In genomic region chr14:90301580-90302181, GRCh38 we compare ENCODE assay signal across 8 cellular contexts. TPM values are rescaled to one million over a fixed set of nuclear protein-coding genes. Genes with fewer than 3 reads are reported as not detected.
DNase-seq lines count a peak whose midpoint lies in the region; ATAC-seq, FAIRE-seq and TF ChIP-seq lines count a peak whose summit lies in the region.

No MANE protein-coding gene starts in this region.

- H3K4me3 ChIP-seq in GM12864 (ENCODE audit: low read depth, low read length) = no peak overlapping the region
- no peak overlapping the region for H3K4me3 ChIP-seq in K562
- H3K4me3 ChIP-seq in keratinocyte (ENCODE audit: control insufficient read depth in 2 of 3, extremely low read depth in 1 of 3, insufficient read depth in 2 of 3, low read depth in 1 of 3, low read length in 3 of 3) = no peak overlapping the region

- no peaks in the 10 kb centered on the region for H3K9me3 ChIP-seq in K562 (replicated peaks; ENCODE audit: control insufficient read depth, insufficient read depth, low read depth, low read length)
- no peaks in the 10 kb centered on the region for H3K9me3 ChIP-seq in keratinocyte (ENCODE audit: control insufficient read depth, low read depth, low read length)

- no peak overlapping the region for H3K27ac ChIP-seq in K562 (ENCODE audit: extremely low read depth, low read depth, low read length)
- H3K27ac ChIP-seq in keratinocyte (ENCODE audit: control insufficient read depth, insufficient read depth, low read length) = no peak overlapping the region
- peak overlapping the region; percentile 99 for H3K27ac ChIP-seq in temporal lobe (ENCODE audit: low read depth, low read length)

- TF ChIP-seq RAD21 in K562 (CRISPR knock-in tag; conservative IDR thresholded peaks at IDR 0.05 in 1 of 2, IDR thresholded peaks at IDR 0.05 in 1 of 2) = peak; percentile 51 to 64

- DNase-seq in GM12864 (ENCODE audit: low read depth) (no peak), NCI-H187 treated with DMSO at 0.1 percent for 48 hours (lab: John Stamatoyannopoulos, UW) (peak; percentile 41), K562 (ENCODE audit: extremely low read depth in 1 of 4, low spot score in 3 of 4) (peak in 1 of 4 experiments; percentile 6), keratinocyte (ENCODE audit: low read depth, low spot score) (no peak)
- no peak for DNase-seq in activated CD4-positive, alpha-beta T cell treated with anti-CD3 and anti-CD28 coated beads for 4 hours

- intact Hi-C loops in K562 (cut with micrococcal nuclease) = loop anchor here (5.0 kb wide), 3 partner anchors 96 to 396 kb away; partner anchors contain the start of gene CALM1

- no TSS peak for BruUV-seq in K562 (replicated peaks; lab: Mats Ljungman, UMichigan)

- H3K4me1 ChIP-seq in K562 (replicated peaks in 1 of 2; ENCODE audit: control insufficient read depth in 2 of 2, insufficient read depth in 2 of 2, low read length in 2 of 2) (peaks cover 0 to 7% of the 10 kb centered on the region in 2 experiments; a peak in 2 of 5 replicates), keratinocyte (ENCODE audit: control insufficient read depth, extremely low read depth, insufficient read depth, low read length) (no peaks in the 10 kb centered on the region)

- no peak overlapping the region for H2AFZ ChIP-seq in K562 (ENCODE audit: low read depth, low read length)
- no peak overlapping the region for H2AFZ ChIP-seq in keratinocyte (ENCODE audit: control insufficient read depth, low read length)

- H4K20me1 ChIP-seq in K562 (replicated peaks; ENCODE audit: control insufficient read depth, insufficient read depth, low read length) = no peaks in the 10 kb centered on the region
- no peaks in the 10 kb centered on the region for H4K20me1 ChIP-seq in keratinocyte (ENCODE audit: control insufficient read depth, extremely low read depth, insufficient read depth, low read length)

- 70% methylated on average over 5 of the region's 5 CpGs for WGBS in K562 (ENCODE audit: insufficient coverage, low coverage, missing lambda C conversion rate)

- in situ Hi-C loops in K562 (cut with MboI) = no loop called here

- no peak for TF ChIP-seq EP300 in K562 (IDR thresholded peaks at IDR 0.05; ENCODE audit: low read length)

- CTCF ChIA-PET in K562 (lab: Yijun Ruan, JAX; ENCODE audit: low intra/inter-chr PET ratio) = interaction anchor here (0.6 to 1.2 kb wide), 5 partner anchors 98 to 601 kb away, joined by 3 to 4 read pairs (median 4); no protein-coding TSS in a partner anchor

- H3K9ac ChIP-seq in K562 (ENCODE audit: insufficient read depth in 1 of 2, low read depth in 2 of 2, low read length in 2 of 2) (no peak overlapping the region), keratinocyte (ENCODE audit: control insufficient read depth, extremely low read depth, insufficient read depth, low read length) (no peak overlapping the region)

- POLR2A ChIA-PET in K562 (lab: Yijun Ruan, JAX) = interaction anchor here (0.6 kb wide), 1 partner anchor 11 kb away, joined by 3 read pairs; no protein-coding TSS in a partner anchor

- TF ChIP-seq POLR2A in K562 (conservative IDR thresholded peaks at IDR 0.05) = no peak

- H3K27me3 ChIP-seq in K562 (ENCODE audit: control insufficient read depth in 2 of 2, insufficient read depth in 2 of 2, low read length in 2 of 2) (no peaks in the 10 kb centered on the region), keratinocyte (ENCODE audit: control insufficient read depth, extremely low read depth, insufficient read depth, low read length) (no peaks in the 10 kb centered on the region)

- ATAC-seq in K562 = peak; percentile 53; the same call in 2 of the 3 replicates
- no peak for ATAC-seq in HG02623 (IDR thresholded peaks at IDR 0.05; ENCODE audit: unreplicated experiment)
- ATAC-seq in HG02571 (IDR thresholded peaks at IDR 0.05; ENCODE audit: unreplicated experiment) = no peak

- dilution Hi-C loops in keratinocyte (cut with MboI; ENCODE audit: extremely low pct_ligation_motif_present, low sequenced_read_pairs) = no loop called here

- no peak for FAIRE-seq in K562 (lab: Jason Lieb, UNC)
- no peak for FAIRE-seq in keratinocyte (lab: Jason Lieb, UNC)

- H3K79me2 ChIP-seq in K562 (ENCODE audit: control insufficient read depth, insufficient read depth, low read length) (no peaks in the 10 kb centered on the region), keratinocyte (ENCODE audit: control insufficient read depth, insufficient read depth, low read length) (no peaks in the 10 kb centered on the region)

- H3K36me3 ChIP-seq in K562 (ENCODE audit: control insufficient read depth, insufficient read depth, low read length) = peaks cover 49% of the 10 kb centered on the region; the same call in 2 of the 3 replicates
- peaks cover 4 to 8% of the 10 kb centered on the region in 2 experiments for H3K36me3 ChIP-seq in keratinocyte (ENCODE audit: control insufficient read depth in 2 of 2, extremely low read depth in 1 of 2, insufficient read depth in 2 of 2, low read length in 2 of 2)

- TF ChIP-seq CTCF in GM12864 (IDR thresholded peaks at IDR 0.05; ENCODE audit: low read depth, low read length, missing control alignments) (peak; percentile 20), K562 (IDR thresholded peaks at IDR 0.05 in 2 of 3, conservative IDR thresholded peaks at IDR 0.05 in 1 of 3; ENCODE audit: insufficient read depth in 2 of 3, low read depth in 1 of 3, low read length in 3 of 3) (peak in 2 of 3 experiments; percentile 25 to 51; a peak in 2 of 6 replicates), keratinocyte (optimal IDR thresholded peaks at IDR 0.05 in 1 of 3, IDR thresholded peaks at IDR 0.05 in 1 of 3, conservative IDR thresholded peaks at IDR 0.05 in 1 of 3; ENCODE audit: extremely low read depth in 1 of 3, insufficient read depth in 2 of 3, low read length in 3 of 3) (peak in 2 of 3 experiments; percentile 51 to 56)

- no peak overlapping the region for H3K4me2 ChIP-seq in K562 (ENCODE audit: insufficient read depth, low read length)
- H3K4me2 ChIP-seq in keratinocyte (ENCODE audit: control insufficient read depth, extremely low read depth, insufficient read depth, low read depth, low read length) = no peak overlapping the region

- H3K9me1 ChIP-seq in K562 (ENCODE audit: control insufficient read depth, insufficient read depth, low read length) = no peaks in the 10 kb centered on the region
- no peaks in the 10 kb centered on the region for H3K9me1 ChIP-seq in keratinocyte (ENCODE audit: control insufficient read depth, extremely low read depth, insufficient read depth, low read length)

RNA-seq across cellular contexts. Expression of gene NRDE2, which starts 30.1 kb away (rescaled TPM):
- 55.5 and 58.1 TPM in 2 replicates for total RNA-seq in K562 (2011; cell fraction: chromatin; rRNA removed; ENCODE audit: low replicate concordance)
- total RNA-seq in K562 (2011; cell fraction: nucleolus; rRNA removed) = 29.7 and 30.1 TPM in 2 replicates
- total RNA-seq in K562 (2011; cell fraction: nucleoplasm; rRNA removed) = 29.3 and 31.1 TPM in 2 replicates
- total RNA-seq in K562 (2014; rRNA removed) (6.2 and 8.4 TPM in 2 replicates), K562 (2014; rRNA removed; fragmentation: Illumina TruSeq; extraction: Trizol) (11.0 and 11.1 TPM in 2 replicates), K562 (2015; rRNA removed; fragmentation: Illumina TruSeq; extraction: Trizol) (12.3 and 12.6 TPM in 2 replicates), K562 (2021) (14.6 and 15.0 TPM in 2 replicates), temporal lobe (14.0 TPM)
- polyA plus RNA-seq in K562 (2011; rRNA removed) (10.9 and 11.5 TPM in 2 replicates), K562 (2014; fragmentation: Illumina TruSeq; extraction: Trizol) (6.8 and 8.1 TPM in 2 replicates), K562 (2014; fragmentation: Nextera tagmentation; extraction: Ambion mirVana) (1 to 10 TPM; 3.3 to 5.7 TPM), K562 (2014; rRNA removed) (8.3 and 13.4 TPM in 2 replicates), keratinocyte (8.5 to 9.2 TPM (median 8.6 TPM) in 3 replicates)
- 5.4 and 7.1 TPM in 2 replicates for polyA plus RNA-seq in K562 (2011; cell fraction: cytosol; rRNA removed)
- 14.2 and 20.4 TPM in 2 replicates for polyA plus RNA-seq in K562 (2011; cell fraction: nucleus; rRNA removed)
- polyA plus RNA-seq in K562 (2012) = 4.6 and 5.4 TPM in 2 replicates
- 14.4 and 16.4 TPM in 2 replicates for polyA minus RNA-seq in K562 (2011; rRNA and poly(A)+ RNA removed)
- 4.9 and 7.8 TPM in 2 replicates for polyA minus RNA-seq in K562 (2011; cell fraction: cytosol; rRNA and poly(A)+ RNA removed)
- 13.1 and 19.2 TPM in 2 replicates for polyA minus RNA-seq in K562 (2011; cell fraction: nucleus; rRNA and poly(A)+ RNA removed)
- polyA plus RNA-seq in keratinocyte (2011; ENCODE audit: low read depth) = 33.2 TPM
- polyA plus RNA-seq in keratinocyte (2011; cell fraction: cytosol; rRNA removed) = 3.9 and 5.1 TPM in 2 replicates
- polyA plus RNA-seq in keratinocyte (2011; cell fraction: nucleus; rRNA removed) = 21.5 and 22.6 TPM in 2 replicates
- polyA plus RNA-seq in keratinocyte (2012; ENCODE audit: low replicate concordance) = 5.9 and 9.9 TPM in 2 replicates
- polyA minus RNA-seq in keratinocyte = 8.3 to 15.3 TPM (median 14.3 TPM) in 3 replicates
- 3.1 TPM for polyA minus RNA-seq in keratinocyte (2011; cell fraction: cytosol; rRNA and poly(A)+ RNA removed)
- 13.0 and 22.1 TPM in 2 replicates for polyA minus RNA-seq in keratinocyte (2011; cell fraction: nucleus; rRNA and poly(A)+ RNA removed)

RNA-seq across cellular contexts. Expression of gene PSMC1, which starts 45.3 kb away (rescaled TPM):
- total RNA-seq in K562 (2011; cell fraction: chromatin; rRNA removed; ENCODE audit: low replicate concordance) = 27.4 and 39.6 TPM in 2 replicates
- total RNA-seq in K562 (2011; cell fraction: nucleolus; rRNA removed) = 16.8 and 21.6 TPM in 2 replicates
- total RNA-seq in K562 (2011; cell fraction: nucleoplasm; rRNA removed) = 20.5 and 22.8 TPM in 2 replicates
- total RNA-seq in K562 (2014; rRNA removed) (112 and 145 TPM in 2 replicates), K562 (2014; rRNA removed; fragmentation: Illumina TruSeq; extraction: Trizol) (235 and 276 TPM in 2 replicates), K562 (2015; rRNA removed; fragmentation: Illumina TruSeq; extraction: Trizol) (237 and 264 TPM in 2 replicates), K562 (2021) (81.3 and 87.8 TPM in 2 replicates), temporal lobe (55.6 TPM)
- polyA plus RNA-seq in K562 (2011; rRNA removed) (82.3 and 163 TPM in 2 replicates), K562 (2014; fragmentation: Illumina TruSeq; extraction: Trizol) (228 and 229 TPM in 2 replicates), K562 (2014; fragmentation: Nextera tagmentation; extraction: Ambion mirVana) (100 to 1,000 TPM; 165 to 276 TPM), K562 (2014; rRNA removed) (136 and 163 TPM in 2 replicates), keratinocyte (108 to 237 TPM (median 234 TPM) in 3 replicates)
- 27.7 and 52.1 TPM in 2 replicates for polyA plus RNA-seq in K562 (2011; cell fraction: cytosol; rRNA removed)
- polyA plus RNA-seq in K562 (2011; cell fraction: nucleus; rRNA removed) = 24.0 and 42.1 TPM in 2 replicates
- 105 and 107 TPM in 2 replicates for polyA plus RNA-seq in K562 (2012)
- 103 and 123 TPM in 2 replicates for polyA minus RNA-seq in K562 (2011; rRNA and poly(A)+ RNA removed)
- polyA minus RNA-seq in K562 (2011; cell fraction: cytosol; rRNA and poly(A)+ RNA removed) = 34.1 and 36.4 TPM in 2 replicates
- polyA minus RNA-seq in K562 (2011; cell fraction: nucleus; rRNA and poly(A)+ RNA removed) = 13.6 and 33.5 TPM in 2 replicates
- polyA plus RNA-seq in keratinocyte (2011; ENCODE audit: low read depth) = 147 TPM
- 121 and 168 TPM in 2 replicates for polyA plus RNA-seq in keratinocyte (2011; cell fraction: cytosol; rRNA removed)
- 72.3 and 134 TPM in 2 replicates for polyA plus RNA-seq in keratinocyte (2011; cell fraction: nucleus; rRNA removed)
- polyA plus RNA-seq in keratinocyte (2012; ENCODE audit: low replicate concordance) = 83.0 and 213 TPM in 2 replicates
- 10.3 to 85.1 TPM (median 38.2 TPM) in 3 replicates for polyA minus RNA-seq in keratinocyte
- polyA minus RNA-seq in keratinocyte (2011; cell fraction: cytosol; rRNA and poly(A)+ RNA removed) = 48.5 TPM
- 22.5 and 36.6 TPM in 2 replicates for polyA minus RNA-seq in keratinocyte (2011; cell fraction: nucleus; rRNA and poly(A)+ RNA removed)
